9 cellular contexts compared by ENCODE assay signal in the genomic region with DNA sequence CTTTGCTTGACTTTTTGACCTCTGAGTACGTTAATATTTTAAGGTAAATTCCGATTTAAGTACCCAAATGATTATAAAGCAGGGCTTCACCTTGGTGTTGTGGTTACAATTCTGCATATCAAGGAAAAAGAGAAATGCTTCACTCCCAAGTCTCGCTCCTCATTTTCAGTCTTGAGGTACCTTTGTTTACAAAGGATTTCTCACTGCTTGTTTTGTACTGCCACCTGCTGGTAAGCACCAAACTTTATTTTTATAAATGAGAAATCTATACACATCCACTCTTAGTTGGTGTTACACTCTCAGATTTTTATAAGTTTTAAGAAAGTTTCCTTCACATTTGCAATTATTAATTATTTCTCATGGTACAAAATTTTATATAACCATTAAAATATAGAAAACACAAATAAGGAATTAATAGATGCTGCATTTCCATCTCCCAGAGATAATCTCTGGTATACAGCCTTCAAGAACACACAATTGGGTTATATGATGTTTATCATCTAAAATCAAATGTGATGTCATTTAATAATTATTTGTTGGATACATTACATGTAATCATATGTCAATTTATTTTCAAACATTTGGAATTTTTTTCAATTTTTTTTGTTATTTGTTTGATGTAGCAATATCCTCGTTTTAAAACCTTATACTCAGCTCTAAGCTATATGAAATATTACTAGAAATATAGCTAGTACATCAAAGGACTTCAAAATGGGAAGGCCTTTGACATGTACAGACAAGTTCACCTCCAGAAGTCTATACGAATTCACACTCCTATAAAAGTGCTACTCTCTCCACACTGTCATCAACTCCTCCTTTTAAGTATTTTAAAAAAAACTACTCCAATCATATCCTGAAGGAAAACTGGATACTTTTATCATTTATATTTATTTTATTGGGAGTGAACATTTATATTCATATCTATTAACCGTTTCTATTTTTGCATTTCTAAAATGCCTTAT.
DNase-seq lines count a peak whose midpoint lies in the region; ATAC-seq and TF ChIP-seq lines count a peak whose summit lies in the region.
"Had no signal": no experiment of that assay in that cellular context is flagged by ENCODE, and none has a peak within 500 bp of the region (broad histone marks: within the 10 kb centered on the region; RNA-seq: fewer than 3 reads in every experiment).

No MANE protein-coding gene starts in this region.

- no peaks in the 10 kb centered on the region for H4K20me1 ChIP-seq in KMS-11 (ENCODE audit: insufficient read depth)

- no peaks in the 10 kb centered on the region for H3K4me1 Mint-ChIP-seq in CD4-positive, alpha-beta T cell (ENCODE audit: low read depth)
- H3K4me1 Mint-ChIP-seq: naive thymus-derived CD8-positive, alpha-beta T cell had no signal

- no peak overlapping the region for H3K9ac ChIP-seq in KMS-11

- ATAC-seq in CD4-positive, alpha-beta T cell (ENCODE audit: poor library complexity), result no peak
- peak; percentile 55 for ATAC-seq in GM19035 (IDR thresholded peaks at IDR 0.05; ENCODE audit: unreplicated experiment)
- ATAC-seq: naive thymus-derived CD8-positive, alpha-beta T cell had no signal

- H3K27ac Mint-ChIP-seq in CD4-positive, alpha-beta T cell, result no peak overlapping the region
- H3K27ac Mint-ChIP-seq: naive thymus-derived CD8-positive, alpha-beta T cell had no signal

- H3K4me3 Mint-ChIP-seq in CD4-positive, alpha-beta T cell, result no peak overlapping the region
- H3K4me3 Mint-ChIP-seq: naive thymus-derived CD8-positive, alpha-beta T cell had no signal

- H3K27me3 ChIP-seq in CD4-positive, alpha-beta T cell (ENCODE audit: control insufficient read depth, insufficient read depth, low read length), result no peaks in the 10 kb centered on the region
- H3K27me3 ChIP-seq in KMS-11 (ENCODE audit: insufficient read depth, low read depth) (no peaks in the 10 kb centered on the region), SJCRH30 (no peaks in the 10 kb centered on the region)

- no peak for DNase-seq in CD4-positive, alpha-beta T cell
- DNase-seq in SJCRH30, result peak; percentile 20 to 75
- peak; percentile 57 for DNase-seq in fibroblast of mammary gland (ENCODE audit: low read depth)
- peak; percentile 66 for DNase-seq in retina
- no peak for DNase-seq in epidermal melanocyte (ENCODE audit: insufficient read length, low spot score)
- no peak for DNase-seq in activated CD8-positive, alpha-beta memory T cell treated with anti-CD3 and anti-CD28 coated beads, Interleukin-2, amount 50 U/mL, for 48 hours

- no peaks in the 10 kb centered on the region for H3K9me3 ChIP-seq in CD4-positive, alpha-beta T cell (ENCODE audit: control insufficient read depth, low read length)
- H3K9me3 ChIP-seq in SJCRH30 (replicated peaks), result no peaks in the 10 kb centered on the region

- H3K27me3 Mint-ChIP-seq in CD4-positive, alpha-beta T cell, result no peaks in the 10 kb centered on the region

- no peaks in the 10 kb centered on the region for H3K4me1 ChIP-seq in KMS-11 (ENCODE audit: low read depth, poor library complexity, severe bottlenecking)
- H3K4me1 ChIP-seq in SJCRH30, result peaks cover 20% of the 10 kb centered on the region

- no peak overlapping the region for H3K4me3 ChIP-seq in KMS-11 (IDR thresholded peaks at IDR 0.05; ENCODE audit: insufficient read depth, low read depth, low read length)
- H3K4me3 ChIP-seq in SJCRH30, result no peak overlapping the region
- no peak overlapping the region for H3K4me3 ChIP-seq in fibroblast of mammary gland (ENCODE audit: control insufficient read depth, low read depth, low read length)

- POLR2A ChIA-PET in CD4-positive, alpha-beta T cell (lab: Charles Lee), result no interaction called here

- H3K9me3 Mint-ChIP-seq in CD4-positive, alpha-beta T cell, result no peaks in the 10 kb centered on the region

- intact Hi-C loops in CD4-positive, alpha-beta T cell (cut with DNase I, micrococcal nuclease), result loop anchor here (5.0 kb wide), 3 partner anchors 996 to 1351 kb away; no protein-coding TSS in a partner anchor

- H3K36me3 ChIP-seq in KMS-11 (ENCODE audit: insufficient read depth) (no peaks in the 10 kb centered on the region), SJCRH30 (no peaks in the 10 kb centered on the region)

- peak overlapping the region; percentile 29; the same call in 1 of the 2 replicates for H3K4me2 ChIP-seq in KMS-11

- CTCF ChIA-PET in CD4-positive, alpha-beta T cell (lab: Charles Lee), result no interaction called here

- no peaks in the 10 kb centered on the region for H3K36me3 Mint-ChIP-seq in CD4-positive, alpha-beta T cell (ENCODE audit: low read depth)
- H3K36me3 Mint-ChIP-seq: naive thymus-derived CD8-positive, alpha-beta T cell had no signal

- no peaks in the 10 kb centered on the region for H3K79me2 ChIP-seq in KMS-11 (ENCODE audit: insufficient read depth, low read depth)

- H3K27ac ChIP-seq in CD4-positive, alpha-beta T cell (ENCODE audit: low read depth, low read length), result no peak overlapping the region
- no peak overlapping the region for H3K27ac ChIP-seq in KMS-11
- H3K27ac ChIP-seq in SJCRH30, result no peak overlapping the region

- TF ChIP-seq CTCF in CD4-positive, alpha-beta T cell (IDR thresholded peaks at IDR 0.05), result peak; percentile 70
- peak; percentile 69 for TF ChIP-seq CTCF in KMS-11 (conservative IDR thresholded peaks at IDR 0.05; ENCODE audit: low read depth, low read length)
- TF ChIP-seq CTCF in fibroblast of mammary gland (conservative IDR thresholded peaks at IDR 0.05; ENCODE audit: control insufficient read depth, insufficient read depth, low read depth, low read length), result peak; percentile 80

- peak overlapping the region; percentile 44; the same call in 1 of the 2 replicates for H2AFZ ChIP-seq in KMS-11 (ENCODE audit: low read depth)

Comparison
In these comparisons a context has a peak if more than half of its experiments do, and no peak if none do; other contexts are left out.
1. DNase-seq: peak in SJCRH30 (2 of 2), fibroblast of mammary gland (single experiment) and retina (single experiment); none in CD4-positive, alpha-beta T cell (0 of 10), epidermal melanocyte (single experiment) and activated CD8-positive, alpha-beta memory T cell treated with anti-CD3 and anti-CD28 coated beads, Interleukin-2, amount 50 U/mL, for 48 hours (single experiment).
2. Peak in every context shown above with its lines, with median percentiles within 50 percentile points of each other: CTCF ChIP-seq.